Comparison of ENCODE assay signal across 1 cellular context in the genomic region with DNA sequence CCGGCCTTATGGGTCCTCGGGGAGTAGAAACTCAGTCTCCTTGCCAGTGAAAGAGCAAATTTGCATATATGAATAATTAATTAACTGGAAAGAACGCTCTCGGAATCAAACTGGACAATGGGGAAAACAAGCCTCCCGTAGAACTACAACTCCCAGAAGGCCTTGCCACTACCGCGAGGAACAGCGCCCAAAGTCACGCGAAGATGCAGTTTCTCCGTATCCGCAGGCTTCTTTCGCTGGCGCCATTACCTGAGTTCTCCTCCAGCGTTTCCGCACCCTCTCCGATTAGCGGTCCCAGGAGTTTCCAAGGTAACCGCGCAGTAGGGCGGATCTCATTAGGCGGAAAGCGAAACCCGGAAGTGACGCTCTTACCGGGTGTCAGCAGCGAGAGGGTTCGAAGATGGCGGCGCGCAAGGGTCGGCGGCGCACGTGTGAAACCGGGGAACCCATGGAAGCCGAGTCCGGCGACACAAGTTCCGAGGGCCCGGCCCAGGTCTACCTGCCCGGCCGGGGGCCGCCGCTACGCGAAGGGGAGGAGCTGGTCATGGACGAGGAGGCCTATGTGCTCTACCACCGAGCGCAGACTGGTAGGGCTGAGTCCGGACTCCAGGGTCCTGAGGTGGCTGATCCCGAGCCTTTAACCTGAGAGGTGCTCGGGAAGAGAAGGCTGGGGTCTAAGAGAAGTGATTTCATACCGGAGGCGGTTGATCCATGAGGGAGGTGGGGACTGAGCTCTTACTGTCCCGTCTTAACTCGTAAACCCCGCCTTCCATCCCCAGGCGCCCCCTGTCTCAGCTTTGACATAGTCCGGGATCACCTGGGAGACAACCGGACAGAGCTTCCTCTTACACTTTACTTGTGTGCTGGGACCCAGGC.
TF ChIP-seq lines count a peak whose summit lies in the region.

A gene (plus strand): TSS at position 378 of the 876 bp plus-strand sequence. CDS start 23 bp downstream, at position 401.

TF ChIP-seq in K562, 482 proteins besides CTCF, POLR2A, EP300 and RAD21 (continued from another document and continues in another):
- TF ChIP-seq, protein P1, sequence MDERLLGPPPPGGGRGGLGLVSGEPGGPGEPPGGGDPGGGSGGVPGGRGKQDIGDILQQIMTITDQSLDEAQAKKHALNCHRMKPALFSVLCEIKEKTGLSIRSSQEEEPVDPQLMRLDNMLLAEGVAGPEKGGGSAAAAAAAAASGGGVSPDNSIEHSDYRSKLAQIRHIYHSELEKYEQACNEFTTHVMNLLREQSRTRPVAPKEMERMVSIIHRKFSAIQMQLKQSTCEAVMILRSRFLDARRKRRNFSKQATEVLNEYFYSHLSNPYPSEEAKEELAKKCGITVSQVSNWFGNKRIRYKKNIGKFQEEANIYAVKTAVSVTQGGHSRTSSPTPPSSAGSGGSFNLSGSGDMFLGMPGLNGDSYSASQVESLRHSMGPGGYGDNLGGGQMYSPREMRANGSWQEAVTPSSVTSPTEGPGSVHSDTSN (CRISPR knock-in tag; IDR thresholded peaks at IDR 0.05; ENCODE audit: low read depth) = no peak
- TF ChIP-seq, protein P1 (tag; conservative IDR thresholded peaks at IDR 0.05; ENCODE audit: low read depth) = no peak
- TF ChIP-seq ZNF217 (CRISPR knock-in tag; IDR thresholded peaks at IDR 0.05) (no peak), HCFC1 (IDR thresholded peaks at IDR 0.05; ENCODE audit: low read depth, low read length) (peak; percentile 86), ZNF274 (IDR thresholded peaks at IDR 0.05; ENCODE audit: borderline replicate concordance, low read depth, low read length) (no peak), THRAP3 (IDR thresholded peaks at IDR 0.05; ENCODE audit: borderline replicate concordance) (0 out of 2 replicates have a peak, but pooled peaks have one; percentile 60), ZBED1 (IDR thresholded peaks at IDR 0.05) (no peak), ZNF121 (CRISPR knock-in tag; conservative IDR thresholded peaks at IDR 0.05) (no peak), TRIM24 (IDR thresholded peaks at IDR 0.05) (no peak), PYGO2 (tag; IDR thresholded peaks at IDR 0.05) (no peak), ZFP30 (CRISPR knock-in tag; IDR thresholded peaks at IDR 0.05; ENCODE audit: borderline replicate concordance) (no peak), SREBF2 (CRISPR knock-in tag; IDR thresholded peaks at IDR 0.05) (0 out of 2 replicates have a peak, but pooled peaks have one; percentile 78), PURB (CRISPR knock-in tag; IDR thresholded peaks at IDR 0.05; ENCODE audit: low read depth) (no peak), NFYB (IDR thresholded peaks at IDR 0.05; ENCODE audit: extremely low read depth, insufficient read length) (no peak), RBM34 (IDR thresholded peaks at IDR 0.05; ENCODE audit: borderline replicate concordance, insufficient read depth, low read length) (no peak), MAFK (IDR thresholded peaks at IDR 0.05; ENCODE audit: low read length) (no peak), ZNF143 (CRISPR knock-in tag; IDR thresholded peaks at IDR 0.05) (peak; percentile 94), FOS (IDR thresholded peaks at IDR 0.05; ENCODE audit: extremely low read depth, insufficient read length) (no peak), RFX7 (CRISPR knock-in tag; IDR thresholded peaks at IDR 0.05) (no peak)
- TF ChIP-seq, protein P2, sequence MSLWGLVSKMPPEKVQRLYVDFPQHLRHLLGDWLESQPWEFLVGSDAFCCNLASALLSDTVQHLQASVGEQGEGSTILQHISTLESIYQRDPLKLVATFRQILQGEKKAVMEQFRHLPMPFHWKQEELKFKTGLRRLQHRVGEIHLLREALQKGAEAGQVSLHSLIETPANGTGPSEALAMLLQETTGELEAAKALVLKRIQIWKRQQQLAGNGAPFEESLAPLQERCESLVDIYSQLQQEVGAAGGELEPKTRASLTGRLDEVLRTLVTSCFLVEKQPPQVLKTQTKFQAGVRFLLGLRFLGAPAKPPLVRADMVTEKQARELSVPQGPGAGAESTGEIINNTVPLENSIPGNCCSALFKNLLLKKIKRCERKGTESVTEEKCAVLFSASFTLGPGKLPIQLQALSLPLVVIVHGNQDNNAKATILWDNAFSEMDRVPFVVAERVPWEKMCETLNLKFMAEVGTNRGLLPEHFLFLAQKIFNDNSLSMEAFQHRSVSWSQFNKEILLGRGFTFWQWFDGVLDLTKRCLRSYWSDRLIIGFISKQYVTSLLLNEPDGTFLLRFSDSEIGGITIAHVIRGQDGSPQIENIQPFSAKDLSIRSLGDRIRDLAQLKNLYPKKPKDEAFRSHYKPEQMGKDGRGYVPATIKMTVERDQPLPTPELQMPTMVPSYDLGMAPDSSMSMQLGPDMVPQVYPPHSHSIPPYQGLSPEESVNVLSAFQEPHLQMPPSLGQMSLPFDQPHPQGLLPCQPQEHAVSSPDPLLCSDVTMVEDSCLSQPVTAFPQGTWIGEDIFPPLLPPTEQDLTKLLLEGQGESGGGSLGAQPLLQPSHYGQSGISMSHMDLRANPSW (CRISPR knock-in tag; IDR thresholded peaks at IDR 0.05) = peak; percentile 91; the same call in 1 of the 2 replicates
- TF ChIP-seq, protein P3, sequence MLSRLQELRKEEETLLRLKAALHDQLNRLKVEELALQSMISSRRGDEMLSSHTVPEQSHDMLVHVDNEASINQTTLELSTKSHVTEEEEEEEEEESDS (CRISPR knock-in tag; IDR thresholded peaks at IDR 0.05) = no peak
- TF ChIP-seq, protein P4, sequence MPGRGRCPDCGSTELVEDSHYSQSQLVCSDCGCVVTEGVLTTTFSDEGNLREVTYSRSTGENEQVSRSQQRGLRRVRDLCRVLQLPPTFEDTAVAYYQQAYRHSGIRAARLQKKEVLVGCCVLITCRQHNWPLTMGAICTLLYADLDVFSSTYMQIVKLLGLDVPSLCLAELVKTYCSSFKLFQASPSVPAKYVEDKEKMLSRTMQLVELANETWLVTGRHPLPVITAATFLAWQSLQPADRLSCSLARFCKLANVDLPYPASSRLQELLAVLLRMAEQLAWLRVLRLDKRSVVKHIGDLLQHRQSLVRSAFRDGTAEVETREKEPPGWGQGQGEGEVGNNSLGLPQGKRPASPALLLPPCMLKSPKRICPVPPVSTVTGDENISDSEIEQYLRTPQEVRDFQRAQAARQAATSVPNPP (IDR thresholded peaks at IDR 0.05; ENCODE audit: borderline replicate concordance, insufficient read depth, insufficient read length) = no peak
- TF ChIP-seq, protein P5, sequence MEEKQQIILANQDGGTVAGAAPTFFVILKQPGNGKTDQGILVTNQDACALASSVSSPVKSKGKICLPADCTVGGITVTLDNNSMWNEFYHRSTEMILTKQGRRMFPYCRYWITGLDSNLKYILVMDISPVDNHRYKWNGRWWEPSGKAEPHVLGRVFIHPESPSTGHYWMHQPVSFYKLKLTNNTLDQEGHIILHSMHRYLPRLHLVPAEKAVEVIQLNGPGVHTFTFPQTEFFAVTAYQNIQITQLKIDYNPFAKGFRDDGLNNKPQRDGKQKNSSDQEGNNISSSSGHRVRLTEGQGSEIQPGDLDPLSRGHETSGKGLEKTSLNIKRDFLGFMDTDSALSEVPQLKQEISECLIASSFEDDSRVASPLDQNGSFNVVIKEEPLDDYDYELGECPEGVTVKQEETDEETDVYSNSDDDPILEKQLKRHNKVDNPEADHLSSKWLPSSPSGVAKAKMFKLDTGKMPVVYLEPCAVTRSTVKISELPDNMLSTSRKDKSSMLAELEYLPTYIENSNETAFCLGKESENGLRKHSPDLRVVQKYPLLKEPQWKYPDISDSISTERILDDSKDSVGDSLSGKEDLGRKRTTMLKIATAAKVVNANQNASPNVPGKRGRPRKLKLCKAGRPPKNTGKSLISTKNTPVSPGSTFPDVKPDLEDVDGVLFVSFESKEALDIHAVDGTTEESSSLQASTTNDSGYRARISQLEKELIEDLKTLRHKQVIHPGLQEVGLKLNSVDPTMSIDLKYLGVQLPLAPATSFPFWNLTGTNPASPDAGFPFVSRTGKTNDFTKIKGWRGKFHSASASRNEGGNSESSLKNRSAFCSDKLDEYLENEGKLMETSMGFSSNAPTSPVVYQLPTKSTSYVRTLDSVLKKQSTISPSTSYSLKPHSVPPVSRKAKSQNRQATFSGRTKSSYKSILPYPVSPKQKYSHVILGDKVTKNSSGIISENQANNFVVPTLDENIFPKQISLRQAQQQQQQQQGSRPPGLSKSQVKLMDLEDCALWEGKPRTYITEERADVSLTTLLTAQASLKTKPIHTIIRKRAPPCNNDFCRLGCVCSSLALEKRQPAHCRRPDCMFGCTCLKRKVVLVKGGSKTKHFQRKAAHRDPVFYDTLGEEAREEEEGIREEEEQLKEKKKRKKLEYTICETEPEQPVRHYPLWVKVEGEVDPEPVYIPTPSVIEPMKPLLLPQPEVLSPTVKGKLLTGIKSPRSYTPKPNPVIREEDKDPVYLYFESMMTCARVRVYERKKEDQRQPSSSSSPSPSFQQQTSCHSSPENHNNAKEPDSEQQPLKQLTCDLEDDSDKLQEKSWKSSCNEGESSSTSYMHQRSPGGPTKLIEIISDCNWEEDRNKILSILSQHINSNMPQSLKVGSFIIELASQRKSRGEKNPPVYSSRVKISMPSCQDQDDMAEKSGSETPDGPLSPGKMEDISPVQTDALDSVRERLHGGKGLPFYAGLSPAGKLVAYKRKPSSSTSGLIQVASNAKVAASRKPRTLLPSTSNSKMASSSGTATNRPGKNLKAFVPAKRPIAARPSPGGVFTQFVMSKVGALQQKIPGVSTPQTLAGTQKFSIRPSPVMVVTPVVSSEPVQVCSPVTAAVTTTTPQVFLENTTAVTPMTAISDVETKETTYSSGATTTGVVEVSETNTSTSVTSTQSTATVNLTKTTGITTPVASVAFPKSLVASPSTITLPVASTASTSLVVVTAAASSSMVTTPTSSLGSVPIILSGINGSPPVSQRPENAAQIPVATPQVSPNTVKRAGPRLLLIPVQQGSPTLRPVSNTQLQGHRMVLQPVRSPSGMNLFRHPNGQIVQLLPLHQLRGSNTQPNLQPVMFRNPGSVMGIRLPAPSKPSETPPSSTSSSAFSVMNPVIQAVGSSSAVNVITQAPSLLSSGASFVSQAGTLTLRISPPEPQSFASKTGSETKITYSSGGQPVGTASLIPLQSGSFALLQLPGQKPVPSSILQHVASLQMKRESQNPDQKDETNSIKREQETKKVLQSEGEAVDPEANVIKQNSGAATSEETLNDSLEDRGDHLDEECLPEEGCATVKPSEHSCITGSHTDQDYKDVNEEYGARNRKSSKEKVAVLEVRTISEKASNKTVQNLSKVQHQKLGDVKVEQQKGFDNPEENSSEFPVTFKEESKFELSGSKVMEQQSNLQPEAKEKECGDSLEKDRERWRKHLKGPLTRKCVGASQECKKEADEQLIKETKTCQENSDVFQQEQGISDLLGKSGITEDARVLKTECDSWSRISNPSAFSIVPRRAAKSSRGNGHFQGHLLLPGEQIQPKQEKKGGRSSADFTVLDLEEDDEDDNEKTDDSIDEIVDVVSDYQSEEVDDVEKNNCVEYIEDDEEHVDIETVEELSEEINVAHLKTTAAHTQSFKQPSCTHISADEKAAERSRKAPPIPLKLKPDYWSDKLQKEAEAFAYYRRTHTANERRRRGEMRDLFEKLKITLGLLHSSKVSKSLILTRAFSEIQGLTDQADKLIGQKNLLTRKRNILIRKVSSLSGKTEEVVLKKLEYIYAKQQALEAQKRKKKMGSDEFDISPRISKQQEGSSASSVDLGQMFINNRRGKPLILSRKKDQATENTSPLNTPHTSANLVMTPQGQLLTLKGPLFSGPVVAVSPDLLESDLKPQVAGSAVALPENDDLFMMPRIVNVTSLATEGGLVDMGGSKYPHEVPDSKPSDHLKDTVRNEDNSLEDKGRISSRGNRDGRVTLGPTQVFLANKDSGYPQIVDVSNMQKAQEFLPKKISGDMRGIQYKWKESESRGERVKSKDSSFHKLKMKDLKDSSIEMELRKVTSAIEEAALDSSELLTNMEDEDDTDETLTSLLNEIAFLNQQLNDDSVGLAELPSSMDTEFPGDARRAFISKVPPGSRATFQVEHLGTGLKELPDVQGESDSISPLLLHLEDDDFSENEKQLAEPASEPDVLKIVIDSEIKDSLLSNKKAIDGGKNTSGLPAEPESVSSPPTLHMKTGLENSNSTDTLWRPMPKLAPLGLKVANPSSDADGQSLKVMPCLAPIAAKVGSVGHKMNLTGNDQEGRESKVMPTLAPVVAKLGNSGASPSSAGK (IDR thresholded peaks at IDR 0.05) = no peak
- TF ChIP-seq, protein P6, sequence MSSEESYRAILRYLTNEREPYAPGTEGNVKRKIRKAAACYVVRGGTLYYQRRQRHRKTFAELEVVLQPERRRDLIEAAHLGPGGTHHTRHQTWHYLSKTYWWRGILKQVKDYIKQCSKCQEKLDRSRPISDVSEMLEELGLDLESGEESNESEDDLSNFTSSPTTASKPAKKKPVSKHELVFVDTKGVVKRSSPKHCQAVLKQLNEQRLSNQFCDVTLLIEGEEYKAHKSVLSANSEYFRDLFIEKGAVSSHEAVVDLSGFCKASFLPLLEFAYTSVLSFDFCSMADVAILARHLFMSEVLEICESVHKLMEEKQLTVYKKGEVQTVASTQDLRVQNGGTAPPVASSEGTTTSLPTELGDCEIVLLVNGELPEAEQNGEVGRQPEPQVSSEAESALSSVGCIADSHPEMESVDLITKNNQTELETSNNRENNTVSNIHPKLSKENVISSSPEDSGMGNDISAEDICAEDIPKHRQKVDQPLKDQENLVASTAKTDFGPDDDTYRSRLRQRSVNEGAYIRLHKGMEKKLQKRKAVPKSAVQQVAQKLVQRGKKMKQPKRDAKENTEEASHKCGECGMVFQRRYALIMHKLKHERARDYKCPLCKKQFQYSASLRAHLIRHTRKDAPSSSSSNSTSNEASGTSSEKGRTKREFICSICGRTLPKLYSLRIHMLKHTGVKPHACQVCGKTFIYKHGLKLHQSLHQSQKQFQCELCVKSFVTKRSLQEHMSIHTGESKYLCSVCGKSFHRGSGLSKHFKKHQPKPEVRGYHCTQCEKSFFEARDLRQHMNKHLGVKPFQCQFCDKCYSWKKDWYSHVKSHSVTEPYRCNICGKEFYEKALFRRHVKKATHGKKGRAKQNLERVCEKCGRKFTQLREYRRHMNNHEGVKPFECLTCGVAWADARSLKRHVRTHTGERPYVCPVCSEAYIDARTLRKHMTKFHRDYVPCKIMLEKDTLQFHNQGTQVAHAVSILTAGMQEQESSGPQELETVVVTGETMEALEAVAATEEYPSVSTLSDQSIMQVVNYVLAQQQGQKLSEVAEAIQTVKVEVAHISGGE (CRISPR knock-in tag; IDR thresholded peaks at IDR 0.05) = peak in 2 of 3 experiments; percentile 24 to 89; a peak in 2 of 6 replicates
- TF ChIP-seq, protein P7, sequence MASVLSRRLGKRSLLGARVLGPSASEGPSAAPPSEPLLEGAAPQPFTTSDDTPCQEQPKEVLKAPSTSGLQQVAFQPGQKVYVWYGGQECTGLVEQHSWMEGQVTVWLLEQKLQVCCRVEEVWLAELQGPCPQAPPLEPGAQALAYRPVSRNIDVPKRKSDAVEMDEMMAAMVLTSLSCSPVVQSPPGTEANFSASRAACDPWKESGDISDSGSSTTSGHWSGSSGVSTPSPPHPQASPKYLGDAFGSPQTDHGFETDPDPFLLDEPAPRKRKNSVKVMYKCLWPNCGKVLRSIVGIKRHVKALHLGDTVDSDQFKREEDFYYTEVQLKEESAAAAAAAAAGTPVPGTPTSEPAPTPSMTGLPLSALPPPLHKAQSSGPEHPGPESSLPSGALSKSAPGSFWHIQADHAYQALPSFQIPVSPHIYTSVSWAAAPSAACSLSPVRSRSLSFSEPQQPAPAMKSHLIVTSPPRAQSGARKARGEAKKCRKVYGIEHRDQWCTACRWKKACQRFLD (CRISPR knock-in tag; IDR thresholded peaks at IDR 0.05) = peak; percentile 83
